Comparison of ENCODE assay signal across 23 cellular contexts in genomic region chr7:133676805-133677370, GRCh38.
A peak's percentile ranks its signal among the peaks of the same experiment; 100 is the strongest.
DNase-seq lines count a peak whose midpoint lies in the region; ATAC-seq and TF ChIP-seq lines count a peak whose summit lies in the region.
"Had no signal": no experiment of that assay in that cellular context is flagged by ENCODE, and none has a peak within 500 bp of the region (broad histone marks: within the 10 kb centered on the region; RNA-seq: fewer than 3 reads in every experiment).

No MANE protein-coding gene starts in this region.

- H3K27ac Mint-ChIP-seq in endothelial cell (ENCODE audit: unreplicated experiment): no peak overlapping the region
- H3K27ac Mint-ChIP-seq: activated CD4-positive, alpha-beta T cell treated with anti-CD3 and anti-CD28 coated beads, Interleukin-2, amount 10 ng/mL, durations not matched to agents 24 days and 14 days; activated T-helper 2 cell treated with anti-CD3 and anti-CD28 coated beads, Interferon-gamma antibody, Interleukin-2, Interleukin-4, amounts not matched to agents 10 μg/mL and 5 μg/mL and 100 μg/mL, durations not matched to agents 14 hours and 24 hours and 36 hours; dendritic cell treated with granulocyte-macrophage colony-stimulating factor and Interleukin-4, amounts not matched to agents 40 ng/mL and 50 ng/mL, for 4 days; T-cell had no signal

- H4K8ac ChIP-seq in mesenchymal stem cell (ENCODE audit: low read length): no peak overlapping the region

- no peak overlapping the region for H3K27ac ChIP-seq in GM23248
- no peak overlapping the region for H3K27ac ChIP-seq in mesenchymal stem cell (ENCODE audit: low read length, poor library complexity, severe bottlenecking)
- H3K27ac ChIP-seq: thyroid gland had no signal

- peaks cover 4% of the 10 kb centered on the region for H3K4me1 Mint-ChIP-seq in endothelial cell (ENCODE audit: unreplicated experiment)
- H3K4me1 Mint-ChIP-seq: activated CD4-positive, alpha-beta T cell treated with anti-CD3 and anti-CD28 coated beads, Interleukin-2, amount 10 ng/mL, durations not matched to agents 24 days and 14 days had no signal

- no peaks in the 10 kb centered on the region for H3K9me2 ChIP-seq in GM23248 (ENCODE audit: insufficient read depth)

- H3K4me2 ChIP-seq in GM23248 (ENCODE audit: unreplicated experiment) (no peak overlapping the region), mesenchymal stem cell (ENCODE audit: low read length, poor library complexity, severe bottlenecking) (no peak overlapping the region)

- H3K4ac ChIP-seq in mesenchymal stem cell (ENCODE audit: low read depth in 1 of 2, low read length in 2 of 2): no peak overlapping the region

- no peaks in the 10 kb centered on the region for H3K79me2 ChIP-seq in GM23248 (ENCODE audit: insufficient read depth)

- no peak overlapping the region for H3K23ac ChIP-seq in mesenchymal stem cell (ENCODE audit: low read length in 2 of 2)

- H3K4me3 Mint-ChIP-seq in endothelial cell (ENCODE audit: unreplicated experiment): no peak overlapping the region
- H3K4me3 Mint-ChIP-seq: activated CD4-positive, alpha-beta T cell treated with anti-CD3 and anti-CD28 coated beads, Interleukin-2, amount 10 ng/mL, durations not matched to agents 24 days and 14 days; dendritic cell treated with granulocyte-macrophage colony-stimulating factor and Interleukin-4, amounts not matched to agents 40 ng/mL and 50 ng/mL, for 4 days; neural crest cell; T-cell had no signal

- no peak overlapping the region for H2BK5ac ChIP-seq in mesenchymal stem cell (ENCODE audit: low read depth, low read length, poor library complexity, severe bottlenecking)

- H3K4me3 ChIP-seq in GM23248: no peak overlapping the region
- no peak overlapping the region for H3K4me3 ChIP-seq in mesenchymal stem cell (ENCODE audit: insufficient read depth in 1 of 2, low read depth in 1 of 2, low read length in 2 of 2)
- H3K4me3 ChIP-seq: thyroid gland had no signal

- H4K91ac ChIP-seq in mesenchymal stem cell (ENCODE audit: low read length): no peak overlapping the region

- H3K9ac ChIP-seq in GM23248 (no peak overlapping the region), mesenchymal stem cell (ENCODE audit: low read length) (no peak overlapping the region)

- H2BK12ac ChIP-seq in mesenchymal stem cell (ENCODE audit: low read length in 2 of 2): no peak overlapping the region

- H4K20me1 ChIP-seq in GM23248 (ENCODE audit: insufficient read depth): no peaks in the 10 kb centered on the region

- in situ Hi-C loops in GM23248 (cut with MboI): no loop called here

- no peak for TF ChIP-seq CTCF in endothelial cell (IDR thresholded peaks at IDR 0.05; ENCODE audit: unreplicated experiment)

- H3K27me3 ChIP-seq in GM23248 (replicated peaks; ENCODE audit: insufficient read depth): no peaks in the 10 kb centered on the region
- no peaks in the 10 kb centered on the region for H3K27me3 ChIP-seq in mesenchymal stem cell (ENCODE audit: control insufficient read depth in 1 of 2, insufficient read depth in 1 of 2, low read length in 2 of 2)
- H3K27me3 ChIP-seq: thyroid gland had no signal

- H2AFZ ChIP-seq in GM23248: no peak overlapping the region
- H2AFZ ChIP-seq in mesenchymal stem cell (ENCODE audit: low read depth, low read length): no peak overlapping the region

- H3F3A ChIP-seq in GM23248 (ENCODE audit: insufficient read depth): no peaks in the 10 kb centered on the region

- H2AK5ac ChIP-seq in mesenchymal stem cell (ENCODE audit: low read length, severe bottlenecking): no peak overlapping the region

- H3K4me1 ChIP-seq in GM23248 (ENCODE audit: insufficient read depth) (peaks cover 4% of the 10 kb centered on the region; the same call in 1 of the 2 replicates), mesenchymal stem cell (ENCODE audit: control insufficient read depth, insufficient read depth, low read depth, low read length) (no peaks in the 10 kb centered on the region)
- H3K4me1 ChIP-seq: thyroid gland had no signal

- H3K9me3 Mint-ChIP-seq in endothelial cell (ENCODE audit: unreplicated experiment): no peaks in the 10 kb centered on the region
- H3K9me3 Mint-ChIP-seq: activated CD4-positive, alpha-beta T cell treated with anti-CD3 and anti-CD28 coated beads, Interleukin-2, amount 10 ng/mL, durations not matched to agents 24 days and 14 days; activated T-helper 2 cell treated with anti-CD3 and anti-CD28 coated beads, Interferon-gamma antibody, Interleukin-2, Interleukin-4, amounts not matched to agents 10 μg/mL and 5 μg/mL and 100 μg/mL, durations not matched to agents 14 hours and 24 hours and 36 hours; dendritic cell treated with granulocyte-macrophage colony-stimulating factor and Interleukin-4, amounts not matched to agents 40 ng/mL and 50 ng/mL, for 4 days; neural crest cell; T-cell had no signal

- H3K36me3 Mint-ChIP-seq in endothelial cell (ENCODE audit: low read depth, unreplicated experiment): no peaks in the 10 kb centered on the region

- no peak overlapping the region for H3K14ac ChIP-seq in mesenchymal stem cell (ENCODE audit: low read length in 2 of 2)

- no peaks in the 10 kb centered on the region for H3K36me3 ChIP-seq in GM23248 (ENCODE audit: low read depth)
- H3K36me3 ChIP-seq in mesenchymal stem cell (ENCODE audit: control insufficient read depth in 1 of 2, insufficient read depth in 2 of 2, low read depth in 1 of 2, low read length in 2 of 2): no peaks in the 10 kb centered on the region
- H3K36me3 ChIP-seq: thyroid gland had no signal

- H3K79me1 ChIP-seq in mesenchymal stem cell (replicated peaks; ENCODE audit: low read length, poor library complexity, severe bottlenecking): peaks cover 7% of the 10 kb centered on the region

- H3K27me3 Mint-ChIP-seq in endothelial cell (ENCODE audit: unreplicated experiment): no peaks in the 10 kb centered on the region
- H3K27me3 Mint-ChIP-seq: activated CD4-positive, alpha-beta T cell treated with anti-CD3 and anti-CD28 coated beads, Interleukin-2, amount 10 ng/mL, durations not matched to agents 24 days and 14 days; dendritic cell treated with granulocyte-macrophage colony-stimulating factor and Interleukin-4, amounts not matched to agents 40 ng/mL and 50 ng/mL, for 4 days; progenitor cell of endocrine pancreas; T-cell had no signal

- DNase-seq in GM23248: peak; percentile 37
- DNase-seq in NCI-H82 (lab: John Stamatoyannopoulos, UW): peak; percentile 55
- peak; percentile 35 for DNase-seq in dermis blood vessel endothelial cell
- peak; percentile 17 for DNase-seq in mesenchymal stem cell
- no peak for DNase-seq in Right ventricle myocardium superior
- DNase-seq in endothelial cell (ENCODE audit: low spot score): no peak
- no peak for DNase-seq in AG08395 (ENCODE audit: low spot score)
- DNase-seq: activated CD4-positive, alpha-beta T cell treated with anti-CD3 and anti-CD28 coated beads, Interleukin-2, amount 10 ng/mL, durations not matched to agents 24 days and 14 days; DMS79; Kasumi-1; NCI-H2107; NCI-H510A treated with DMSO at 0.1 percent for 48 hours; small intestine; stimulated activated CD4-positive, alpha-beta T cell treated with anti-CD3 and anti-CD28 coated beads, Interleukin-2, amount 100 ng/mL, for 48 hours; stimulated activated naive CD8-positive, alpha-beta T cell treated with anti-CD3 and anti-CD28 coated beads, Interleukin-15, Interleukin-2, amounts not matched to agents 100 U/mL and 50 U/mL, for 24 hours; T-cell; thyroid gland had no signal

- no peak overlapping the region for H2BK15ac ChIP-seq in mesenchymal stem cell (ENCODE audit: low read depth, poor library complexity, severe bottlenecking)

- intact Hi-C loops in Right ventricle myocardium superior (cut with DNase I): no loop called here

- no peak overlapping the region for H2BK120ac ChIP-seq in mesenchymal stem cell (ENCODE audit: low read depth, low read length)

- H3K9me3 ChIP-seq in GM23248 (ENCODE audit: low read depth) (no peaks in the 10 kb centered on the region), mesenchymal stem cell (ENCODE audit: control insufficient read depth, low read length) (no peaks in the 10 kb centered on the region)
- H3K9me3 ChIP-seq: thyroid gland had no signal

- no peak for ATAC-seq in Right ventricle myocardium superior (ENCODE audit: poor library complexity)
- ATAC-seq in GM18867 (IDR thresholded peaks at IDR 0.05; ENCODE audit: unreplicated experiment): no peak
- ATAC-seq: left lobe of liver; stimulated activated naive CD8-positive, alpha-beta T cell treated with anti-CD3 and anti-CD28 coated beads, Interleukin-15, Interleukin-2, amounts not matched to agents 100 U/mL and 50 U/mL, for 24 hours; T-cell had no signal

- no peak overlapping the region for H3K18ac ChIP-seq in mesenchymal stem cell (ENCODE audit: low read depth in 1 of 2, low read length in 2 of 2)

- 71 to 76% methylated on average over 2 of the region's 2 CpGs for WGBS in GM23248 (ENCODE audit: low coverage in 1 of 2, low lambda C conversion rate in 2 of 2, missing lambda C conversion rate in 2 of 2), 2 experiments
- 96% methylated on average over 2 of the region's 2 CpGs for WGBS in mesenchymal stem cell

Comparison
In these comparisons a context has a peak if more than half of its experiments do, and no peak if none do; other contexts are left out.
1. DNase-seq: peak in GM23248 (single experiment), NCI-H82 (single experiment), dermis blood vessel endothelial cell (single experiment) and mesenchymal stem cell (single experiment); none in Right ventricle myocardium superior (single experiment), endothelial cell (single experiment) and AG08395 (single experiment).